8 cellular contexts compared by ENCODE assay signal in the genomic region with DNA sequence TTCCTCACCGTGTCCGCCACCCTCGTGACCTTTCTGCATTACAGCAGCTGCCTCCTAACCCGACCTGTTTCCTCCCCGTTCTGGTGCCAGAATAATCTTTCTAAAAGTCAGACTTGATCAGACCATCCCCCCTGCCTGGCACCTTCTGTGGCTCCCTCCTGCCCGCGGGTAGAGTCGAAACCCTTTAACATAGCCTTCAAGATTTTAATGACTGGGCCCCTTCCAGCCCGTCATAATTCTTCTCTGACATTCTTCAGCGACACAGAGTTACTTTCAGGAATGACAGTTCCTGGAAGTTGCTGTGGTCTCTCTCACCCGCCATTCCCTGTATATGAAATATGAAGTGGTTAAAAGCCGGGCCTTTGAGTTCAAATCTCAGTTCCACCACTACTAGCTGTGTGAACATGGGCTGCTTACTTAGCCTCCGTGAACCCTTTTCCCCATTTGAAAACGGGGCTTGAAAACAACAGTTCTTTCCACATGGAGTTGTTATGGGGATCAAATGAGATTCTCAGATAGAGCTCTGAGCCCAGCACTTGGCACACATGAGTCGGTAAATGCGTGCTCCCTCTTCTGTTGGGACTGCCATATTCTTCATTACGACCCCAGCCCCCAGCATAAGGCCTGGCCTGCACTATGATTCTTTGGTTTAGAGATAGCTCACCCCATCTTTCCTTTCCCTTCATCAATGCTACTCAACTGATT. TPM values are rescaled to one million over a fixed set of nuclear protein-coding genes. Genes with fewer than 3 reads are reported as not detected.
DNase-seq lines count a peak whose midpoint lies in the region; ATAC-seq and TF ChIP-seq lines count a peak whose summit lies in the region.

No MANE protein-coding gene starts in this region.

- intact Hi-C loops in activated CD4-positive, alpha-beta T cell treated with anti-CD3 and anti-CD28 coated beads for 36 hours (cut with DNase I, micrococcal nuclease): loop anchor here (2.0 to 5.0 kb wide), 6 partner anchors 18 to 740 kb away; a partner anchor contains a TSS
- intact Hi-C loops in PC-9 (cut with micrococcal nuclease; ENCODE audit: unreplicated experiment) (loop anchor here (2.0 to 10.0 kb wide), 4 partner anchors 75 to 748 kb away; a partner anchor contains a TSS), aorta (cut with DNase I) (loop anchor here in 1 of 2 donors (2.0 to 5.0 kb wide), 3 partner anchors 22 to 72 kb away; no protein-coding TSS in a partner anchor)

- WGBS in aorta, 2 donors: 2% methylated on average over 16 to 17 of the region's 17 CpGs

- H3K4me3 Mint-ChIP-seq in activated CD4-positive, alpha-beta T cell treated with anti-CD3 and anti-CD28 coated beads for 36 hours: peak overlapping the region; percentile 94
- H3K4me3 Mint-ChIP-seq in memory B cell: peak overlapping the region; percentile 91

- no peak for TF ChIP-seq CTCF in PC-9 (conservative IDR thresholded peaks at IDR 0.05)

- H3K4me2 ChIP-seq in PC-9: peak overlapping the region; percentile 81

- H3K27ac ChIP-seq in PC-9 (peak overlapping the region; percentile 67), cingulate gyrus (ENCODE audit: low read depth, low read length) (peak overlapping the region; percentile 39), aorta (ENCODE audit: low read depth in 1 of 2, low read length in 2 of 2) (peak overlapping the region; percentile 89 to 94)

- ATAC-seq in activated CD4-positive, alpha-beta T cell treated with anti-CD3 and anti-CD28 coated beads for 36 hours: no peak
- peak; percentile 35 for ATAC-seq in memory B cell (ENCODE audit: low read depth)
- peak; percentile 2 for ATAC-seq in aorta (ENCODE audit: low FRiP score)
- ATAC-seq in GM21381 (IDR thresholded peaks at IDR 0.05; ENCODE audit: unreplicated experiment): no peak

- H2AFZ ChIP-seq in PC-9: peak overlapping the region; percentile 75

- H3K9me2 ChIP-seq in PC-9 (ENCODE audit: insufficient read depth): no peaks in the 10 kb centered on the region

- H3K36me3 ChIP-seq in PC-9 (ENCODE audit: low read depth) (0 out of 2 replicates have a peak, but pooled peaks cover 3% of the 10 kb centered on the region), aorta (ENCODE audit: control insufficient read depth in 1 of 2, insufficient read depth in 2 of 2, low read length in 1 of 2) (peaks cover 0 to 7% of the 10 kb centered on the region in 2 donors)

- CTCF ChIA-PET in activated CD4-positive, alpha-beta T cell treated with anti-CD3 and anti-CD28 coated beads for 36 hours (lab: Charles Lee): interaction anchor here (0.7 to 2.9 kb wide), 8 partner anchors 11 to 737 kb away, joined by 3 to 16 read pairs (median 4); a partner anchor contains a TSS
- CTCF ChIA-PET in PC-9 (lab: Charles Lee): interaction anchor here (0.6 to 2.0 kb wide), 3 partner anchors 22 to 209 kb away, joined by 3 to 6 read pairs (median 5); no protein-coding TSS in a partner anchor

- H3K9me3 Mint-ChIP-seq in activated CD4-positive, alpha-beta T cell treated with anti-CD3 and anti-CD28 coated beads for 36 hours (ENCODE audit: low read depth): no peaks in the 10 kb centered on the region
- H3K9me3 Mint-ChIP-seq in memory B cell: no peaks in the 10 kb centered on the region

- no peaks in the 10 kb centered on the region for H3K27me3 Mint-ChIP-seq in activated CD4-positive, alpha-beta T cell treated with anti-CD3 and anti-CD28 coated beads for 36 hours
- H3K27me3 Mint-ChIP-seq in memory B cell: no peaks in the 10 kb centered on the region

- H3K27ac Mint-ChIP-seq in activated CD4-positive, alpha-beta T cell treated with anti-CD3 and anti-CD28 coated beads for 36 hours: peak overlapping the region; percentile 98
- H3K27ac Mint-ChIP-seq in memory B cell: peak overlapping the region; percentile 89

- H3K4me1 Mint-ChIP-seq in activated CD4-positive, alpha-beta T cell treated with anti-CD3 and anti-CD28 coated beads for 36 hours: peaks cover 28% of the 10 kb centered on the region
- H3K4me1 Mint-ChIP-seq in memory B cell: peaks cover 11% of the 10 kb centered on the region

- H3K36me3 Mint-ChIP-seq in activated CD4-positive, alpha-beta T cell treated with anti-CD3 and anti-CD28 coated beads for 36 hours (ENCODE audit: low read depth): peaks cover 21% of the 10 kb centered on the region
- H3K36me3 Mint-ChIP-seq in memory B cell: peaks cover 4% of the 10 kb centered on the region

- 0 out of 2 replicates have a peak, but pooled peaks cover 3% of the 10 kb centered on the region for H4K20me1 ChIP-seq in PC-9 (ENCODE audit: insufficient read depth)

- peak; percentile 20 for DNase-seq in activated CD4-positive, alpha-beta T cell treated with anti-CD3 and anti-CD28 coated beads for 36 hours
- no peak for DNase-seq in activated CD4-positive, alpha-beta T cell treated with anti-CD3 and anti-CD28 coated beads for 1 hour
- DNase-seq in PC-9 (no peak), memory B cell (ENCODE audit: low spot score in 2 of 2) (no peak), aorta (no peak), HuH-7 (ENCODE audit: low spot score) (no peak)

- peaks cover 39% of the 10 kb centered on the region for H3K79me2 ChIP-seq in PC-9 (ENCODE audit: low read depth)

- POLR2A ChIA-PET in activated CD4-positive, alpha-beta T cell treated with anti-CD3 and anti-CD28 coated beads for 36 hours (lab: Charles Lee): interaction anchor here (0.6 to 3.8 kb wide), 7 partner anchors 10 to 386 kb away, joined by 3 to 24 read pairs (median 6); a partner anchor contains a TSS
- POLR2A ChIA-PET in PC-9 (lab: Charles Lee; ENCODE audit: unreplicated experiment): interaction anchor here (0.6 to 0.7 kb wide), 5 partner anchors 11 to 262 kb away, joined by 3 to 7 read pairs (median 3); no protein-coding TSS in a partner anchor

- BruUV-seq in PC-9 (replicated peaks; lab: Mats Ljungman, UMichigan): TSS peak; percentile 45

- H3F3A ChIP-seq in PC-9 (ENCODE audit: insufficient read depth, low read depth): peaks cover 35% of the 10 kb centered on the region

- no peaks in the 10 kb centered on the region for H3K9me3 ChIP-seq in PC-9 (ENCODE audit: insufficient read depth, low read depth)
- H3K9me3 ChIP-seq in aorta (ENCODE audit: control insufficient read depth, low read length): no peaks in the 10 kb centered on the region

- H3K4me3 ChIP-seq in PC-9 (peak overlapping the region; percentile 66), aorta (ENCODE audit: low read length in 2 of 2) (peak overlapping the region; percentile 56 to 71)

- H3K4me1 ChIP-seq in PC-9 (replicated peaks; ENCODE audit: insufficient read depth): peaks cover 21% of the 10 kb centered on the region
- no peaks in the 10 kb centered on the region for H3K4me1 ChIP-seq in aorta (ENCODE audit: control insufficient read depth in 1 of 2, insufficient read depth in 2 of 2, low read length in 2 of 2)

- H3K27me3 ChIP-seq in PC-9 (ENCODE audit: insufficient read depth, low read depth) (no peaks in the 10 kb centered on the region), aorta (ENCODE audit: control insufficient read depth in 1 of 2, insufficient read depth in 2 of 2, low read length in 1 of 2) (no peaks in the 10 kb centered on the region)

RNA-seq across cellular contexts. Expression of a gene that starts 0.7 kb away (rescaled TPM):
- total RNA-seq in activated CD4-positive, alpha-beta T cell treated with anti-CD3 and anti-CD28 coated beads for 36 hours: 10 to 100 TPM; 45.9 to 47.7 TPM
- total RNA-seq in PC-9 (2021) (74.6 and 84.9 TPM in 2 replicates), aorta (10 to 100 TPM; 40.8 to 47.3 TPM)
- polyA plus RNA-seq in aorta: 10 to 100 TPM; 39.2 to 57.1 TPM

Comparison
In these comparisons a context has a peak if more than half of its experiments do, and no peak if none do; other contexts are left out.
1. ATAC-seq: peak in memory B cell (single experiment) and aorta (single experiment); none in activated CD4-positive, alpha-beta T cell treated with anti-CD3 and anti-CD28 coated beads for 36 hours (single experiment) and GM21381 (single experiment).
2. H3K27ac ChIP-seq: peak in every context shown above with its lines; median percentile 92 in aorta; 67 in PC-9; 39 in cingulate gyrus.